ENCODE assay signal across 1 cellular context in the genomic region with DNA sequence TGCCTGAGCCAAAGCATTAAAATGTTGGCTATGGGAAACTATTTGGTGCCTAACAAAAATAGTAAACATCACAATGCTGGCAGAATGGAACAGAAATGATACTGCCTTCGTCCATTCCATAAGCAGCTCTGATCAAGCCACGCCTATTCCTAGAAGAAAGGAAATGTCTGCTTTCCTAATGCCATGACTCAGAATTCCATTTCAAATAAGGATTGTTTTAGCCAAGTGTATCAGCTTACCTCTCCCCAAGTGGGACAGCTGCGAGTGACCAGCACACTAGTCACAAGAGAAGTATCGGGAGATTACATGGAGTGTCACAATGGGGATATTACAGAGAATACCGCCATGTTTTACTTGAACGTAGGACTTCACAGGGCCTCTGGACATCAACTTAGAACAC.
TF ChIP-seq lines count a peak whose summit lies in the region.

No MANE protein-coding gene starts in this region.

TF ChIP-seq in SK-N-SH, 30 proteins besides CTCF, POLR2A, EP300 and RAD21 (continued from another document):
- peak; percentile 63 for TF ChIP-seq POLR2AphosphoS5 (IDR thresholded peaks at IDR 0.05; ENCODE audit: low read depth, low read length)
- peak; percentile 43 for TF ChIP-seq NFIC (IDR thresholded peaks at IDR 0.05; ENCODE audit: borderline replicate concordance)
- TF ChIP-seq CHD2 (IDR thresholded peaks at IDR 0.05; ENCODE audit: low read length, partially characterized antibody), result peak; percentile 35
- TF ChIP-seq FOXJ3 (CRISPR knock-in tag; IDR thresholded peaks at IDR 0.05), result no peak
- TF ChIP-seq RFX5 (IDR thresholded peaks at IDR 0.05; ENCODE audit: low read length), result no peak
- TF ChIP-seq TAF1 (IDR thresholded peaks at IDR 0.05; ENCODE audit: borderline replicate concordance, low read depth, low read length), result 0 out of 2 replicates have a peak, but pooled peaks have one; percentile 38
- TF ChIP-seq, protein P1, sequence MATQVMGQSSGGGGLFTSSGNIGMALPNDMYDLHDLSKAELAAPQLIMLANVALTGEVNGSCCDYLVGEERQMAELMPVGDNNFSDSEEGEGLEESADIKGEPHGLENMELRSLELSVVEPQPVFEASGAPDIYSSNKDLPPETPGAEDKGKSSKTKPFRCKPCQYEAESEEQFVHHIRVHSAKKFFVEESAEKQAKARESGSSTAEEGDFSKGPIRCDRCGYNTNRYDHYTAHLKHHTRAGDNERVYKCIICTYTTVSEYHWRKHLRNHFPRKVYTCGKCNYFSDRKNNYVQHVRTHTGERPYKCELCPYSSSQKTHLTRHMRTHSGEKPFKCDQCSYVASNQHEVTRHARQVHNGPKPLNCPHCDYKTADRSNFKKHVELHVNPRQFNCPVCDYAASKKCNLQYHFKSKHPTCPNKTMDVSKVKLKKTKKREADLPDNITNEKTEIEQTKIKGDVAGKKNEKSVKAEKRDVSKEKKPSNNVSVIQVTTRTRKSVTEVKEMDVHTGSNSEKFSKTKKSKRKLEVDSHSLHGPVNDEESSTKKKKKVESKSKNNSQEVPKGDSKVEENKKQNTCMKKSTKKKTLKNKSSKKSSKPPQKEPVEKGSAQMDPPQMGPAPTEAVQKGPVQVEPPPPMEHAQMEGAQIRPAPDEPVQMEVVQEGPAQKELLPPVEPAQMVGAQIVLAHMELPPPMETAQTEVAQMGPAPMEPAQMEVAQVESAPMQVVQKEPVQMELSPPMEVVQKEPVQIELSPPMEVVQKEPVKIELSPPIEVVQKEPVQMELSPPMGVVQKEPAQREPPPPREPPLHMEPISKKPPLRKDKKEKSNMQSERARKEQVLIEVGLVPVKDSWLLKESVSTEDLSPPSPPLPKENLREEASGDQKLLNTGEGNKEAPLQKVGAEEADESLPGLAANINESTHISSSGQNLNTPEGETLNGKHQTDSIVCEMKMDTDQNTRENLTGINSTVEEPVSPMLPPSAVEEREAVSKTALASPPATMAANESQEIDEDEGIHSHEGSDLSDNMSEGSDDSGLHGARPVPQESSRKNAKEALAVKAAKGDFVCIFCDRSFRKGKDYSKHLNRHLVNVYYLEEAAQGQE (IDR thresholded peaks at IDR 0.05; ENCODE audit: low read depth, low read length), result peak; percentile 43; the same call in 1 of the 2 replicates
- TF ChIP-seq RXRA (IDR thresholded peaks at IDR 0.05; ENCODE audit: borderline replicate concordance, low read depth), result no peak
- TF ChIP-seq MXI1 (IDR thresholded peaks at IDR 0.05; ENCODE audit: low read depth, low read length), result no peak
- TF ChIP-seq USF2 (IDR thresholded peaks at IDR 0.05; ENCODE audit: borderline replicate concordance, low read depth, low read length), result no peak
- TF ChIP-seq SIN3A (IDR thresholded peaks at IDR 0.05; ENCODE audit: borderline replicate concordance, low read depth, low read length), result no peak
- TF ChIP-seq ZBTB33 (IDR thresholded peaks at IDR 0.05; ENCODE audit: borderline replicate concordance, low read depth), result peak; percentile 90; the same call in 1 of the 2 replicates
- TF ChIP-seq SMC3 (IDR thresholded peaks at IDR 0.05; ENCODE audit: low read depth, low read length), result no peak
- peak; percentile 82 for TF ChIP-seq TCF12 (IDR thresholded peaks at IDR 0.05)
- no peak for TF ChIP-seq GATA2 (CRISPR knock-in tag; IDR thresholded peaks at IDR 0.05)
- TF ChIP-seq FOXM1 (IDR thresholded peaks at IDR 0.05; ENCODE audit: low read depth), result no peak; the same call in 1 of the 2 replicates
- no peak for TF ChIP-seq RCOR1 (IDR thresholded peaks at IDR 0.05; ENCODE audit: low read length)
- TF ChIP-seq NRF1 (IDR thresholded peaks at IDR 0.05; ENCODE audit: low read depth, low read length), result no peak
- peak; percentile 72; the same call in 1 of the 2 replicates for TF ChIP-seq MAX (IDR thresholded peaks at IDR 0.05; ENCODE audit: low read depth)
- TF ChIP-seq FOSL2 (IDR thresholded peaks at IDR 0.05; ENCODE audit: borderline replicate concordance, low read depth), result peak; percentile 87
- TF ChIP-seq TEAD4 (IDR thresholded peaks at IDR 0.05; ENCODE audit: borderline replicate concordance, insufficient read depth), result peak; percentile 45; the same call in 1 of the 2 replicates
- TF ChIP-seq PBX3 (IDR thresholded peaks at IDR 0.05), result peak; percentile 57
TF ChIP-seq in SK-N-SH: peak in this region for 13.
